ENCODE assay signal across 33 cellular contexts in genomic region chr20:45248609-45249008, GRCh38. TPM values are rescaled to one million over a fixed set of nuclear protein-coding genes. Genes with fewer than 3 reads are reported as not detected.
"Had no signal": no experiment of that assay in that cellular context is flagged by ENCODE, and none has a peak within 500 bp of the region (broad histone marks: within the 10 kb centered on the region; RNA-seq: fewer than 3 reads in every experiment).

No MANE protein-coding gene starts in this region.

- H3K36me3 Mint-ChIP-seq: memory B cell; naive thymus-derived CD4-positive, alpha-beta T cell had no signal

- H3K4me3 ChIP-seq: colonic mucosa, esophagus squamous epithelium, gastrocnemius medialis, heart right ventricle, left lung had no signal

- H3K4me1 ChIP-seq: colonic mucosa, gastrocnemius medialis, heart right ventricle had no signal

- H3K27ac ChIP-seq: colonic mucosa, epithelial cell of prostate, esophagus squamous epithelium, gastrocnemius medialis, heart right ventricle, left lung, lower lobe of right lung had no signal

- H3K9me3 Mint-ChIP-seq: dendritic cell treated with granulocyte-macrophage colony-stimulating factor and Interleukin-4, amounts not matched to agents 40 ng/mL and 50 ng/mL, for 4 days; effector memory CD8-positive, alpha-beta T cell; endodermal cell; memory B cell; naive thymus-derived CD4-positive, alpha-beta T cell had no signal

- H3K27me3 ChIP-seq: colonic mucosa had no signal

- H3K4me1 Mint-ChIP-seq: memory B cell; naive thymus-derived CD4-positive, alpha-beta T cell had no signal

- H3K4me3 Mint-ChIP-seq: dendritic cell treated with granulocyte-macrophage colony-stimulating factor and Interleukin-4, amounts not matched to agents 40 ng/mL and 50 ng/mL, for 4 days; effector memory CD8-positive, alpha-beta T cell; endodermal cell; memory B cell; naive thymus-derived CD4-positive, alpha-beta T cell had no signal

- H3K36me3 ChIP-seq: colonic mucosa, esophagus squamous epithelium, gastrocnemius medialis, heart right ventricle, left lung, lower lobe of right lung had no signal

- ATAC-seq: effector memory CD8-positive, alpha-beta T cell; esophagus mucosa; gastrocnemius medialis; heart right ventricle; left cardiac atrium; left ventricle myocardium superior; naive thymus-derived CD4-positive, alpha-beta T cell had no signal

- H3K9me3 ChIP-seq: colonic mucosa, esophagus squamous epithelium, gastrocnemius medialis, heart right ventricle, left lung, lower lobe of right lung had no signal

- H3K27ac Mint-ChIP-seq: dendritic cell treated with granulocyte-macrophage colony-stimulating factor and Interleukin-4, amounts not matched to agents 40 ng/mL and 50 ng/mL, for 4 days; effector memory CD8-positive, alpha-beta T cell; endodermal cell; memory B cell; naive thymus-derived CD4-positive, alpha-beta T cell had no signal

- DNase-seq: colonic mucosa; cortex of kidney; effector CD8-positive, alpha-beta T cell; effector memory CD8-positive, alpha-beta T cell; endodermal cell; erythroblast; esophagus squamous epithelium; foreskin fibroblast; foreskin melanocyte; gastrocnemius medialis; glutamatergic neuron; head of caudate nucleus; heart right ventricle; hippocampal formation; left cardiac atrium; left lung; left ventricle myocardium superior; lower lobe of right lung; mesendoderm; midbrain; naive thymus-derived CD4-positive, alpha-beta T cell had no signal

RNA-seq across cellular contexts. Expression of gene SLPI, which starts 5.8 kb away (rescaled TPM):
- total RNA-seq: endodermal cell, glomerular endothelial cell had no signal
- polyA plus RNA-seq: naive thymus-derived CD4-positive, alpha-beta T cell had no signal

RNA-seq across cellular contexts. Expression of gene SEMG2, which starts 27.4 kb away (rescaled TPM):
- total RNA-seq: colonic mucosa; dermis microvascular lymphatic vessel endothelial cell; endodermal cell; esophagus mucosa; esophagus squamous epithelium; gastrocnemius medialis; glomerular endothelial cell; heart right ventricle; kidney epithelial cell; left cardiac atrium; left lung; left ventricle myocardium superior; lower leg skin; lower lobe of right lung; lung microvascular endothelial cell; mononuclear cell; mucosa of gallbladder; naive thymus-derived CD4-positive, alpha-beta T cell had no signal
- polyA plus RNA-seq: heart right ventricle; keratinocyte; naive thymus-derived CD4-positive, alpha-beta T cell had no signal

RNA-seq across cellular contexts. Expression of gene SEMG1, which starts 41.8 kb away (rescaled TPM):
- total RNA-seq: dermis microvascular lymphatic vessel endothelial cell; esophagus mucosa; esophagus squamous epithelium; gastrocnemius medialis; glomerular endothelial cell; heart right ventricle; kidney epithelial cell; left cardiac atrium; left ventricle myocardium superior; lower lobe of right lung; lung microvascular endothelial cell; mononuclear cell; naive thymus-derived CD4-positive, alpha-beta T cell had no signal
- polyA plus RNA-seq: heart right ventricle; keratinocyte; naive thymus-derived CD4-positive, alpha-beta T cell had no signal

RNA-seq across cellular contexts. Expression of gene RBPJL, which starts 58.0 kb away (rescaled TPM):
- total RNA-seq: dermis microvascular lymphatic vessel endothelial cell; endodermal cell; esophagus mucosa; esophagus squamous epithelium; gastrocnemius medialis; glomerular endothelial cell; heart right ventricle; kidney epithelial cell; left cardiac atrium; left lung; left ventricle myocardium superior; lower leg skin; lower lobe of right lung; lung microvascular endothelial cell; mononuclear cell; naive thymus-derived CD4-positive, alpha-beta T cell had no signal
- polyA plus RNA-seq: keratinocyte; naive thymus-derived CD4-positive, alpha-beta T cell had no signal

RNA-seq across cellular contexts. Expression of gene MATN4, which starts 59.5 kb away (rescaled TPM):
- total RNA-seq: gastrocnemius medialis, glomerular endothelial cell, kidney epithelial cell, left cardiac atrium, left ventricle myocardium superior, lower lobe of right lung, lung microvascular endothelial cell, mononuclear cell had no signal
- polyA plus RNA-seq: keratinocyte; naive thymus-derived CD4-positive, alpha-beta T cell had no signal
